27 cellular contexts compared by ENCODE assay signal in genomic region chr18:44974174-44974573, GRCh38.
"Had no signal": no experiment of that assay in that cellular context is flagged by ENCODE, and none has a peak within 500 bp of the region (broad histone marks: within the 10 kb centered on the region; RNA-seq: fewer than 3 reads in every experiment).

No MANE protein-coding gene starts in this region.

- H3K36me3 ChIP-seq: brain microvascular endothelial cell, cardiac muscle cell, Peyer's patch, SJCRH30, WERI-Rb-1 had no signal

- H3K9me3 ChIP-seq: Peyer's patch, SJCRH30, SK-N-SH had no signal

- H3K9ac ChIP-seq: SK-N-SH had no signal

- H3K4me2 ChIP-seq: SK-N-SH had no signal

- H3K4me3 ChIP-seq: cardiac muscle cell, Peyer's patch, SJCRH30 had no signal

- H3K27me3 ChIP-seq: brain microvascular endothelial cell, cardiac muscle cell, Peyer's patch, SJCRH30 had no signal

- H3K27ac ChIP-seq: brain microvascular endothelial cell, cardiac muscle cell, Peyer's patch, RWPE1, SJCRH30, WERI-Rb-1 had no signal

- ATAC-seq: activated CD4-positive, CD25-positive, alpha-beta regulatory T cell treated with anti-CD3 and anti-CD28 coated beads, Interleukin-2, amount 50 U/mL, for 24 hours; activated CD8-positive, alpha-beta T cell treated with anti-CD3 and anti-CD28 coated beads for 36 hours; activated T-cell treated with anti-CD3 and anti-CD28 coated beads, Interleukin-2, amount 50 U/mL, for 72 hours had no signal

- H3K4me1 ChIP-seq: Peyer's patch, SJCRH30 had no signal

- DNase-seq: activated CD4-positive, alpha-beta T cell treated with anti-CD3 and anti-CD28 coated beads for 4 hours; activated CD8-positive, alpha-beta memory T cell treated with anti-CD3 and anti-CD28 coated beads, Interleukin-2, amount 50 U/mL, for 4 hours; activated CD8-positive, alpha-beta T cell treated with anti-CD3 and anti-CD28 coated beads for 36 hours; activated gamma-delta T cell treated with Interleukin-2 at 50 U/mL for 16 hours; activated naive CD4-positive, alpha-beta T cell treated with anti-CD3 and anti-CD28 coated beads, Interleukin-2, amount 10 ng/mL, durations not matched to agents 7 days and 5 days; activated naive CD8-positive, alpha-beta T cell treated with anti-CD3 and anti-CD28 coated beads for 36 hours; activated T-cell treated with anti-CD3 and anti-CD28 coated beads, Interleukin-2, amount 50 U/mL, for 72 hours; brain microvascular endothelial cell; cerebellar nuclear complex; KG1; NCI-H1092 treated with DMSO at 0.1 percent for 48 hours; NCI-H1417 treated with DMSO at 0.1 percent for 48 hours; NCI-H1694; NCI-H2029; NCI-H2107; NCI-H2171 treated with DMSO at 0.1 percent for 48 hours; NCI-H226; NK-92 treated with Interleukin-12 subunit alpha and Interleukin-12 subunit beta, amount 100 ng/mL, for 24 hours; Peyer's patch; Right ventricle myocardium superior; SJCRH30; SK-N-SH; T-helper 1 cell; WERI-Rb-1 had no signal
